20 cellular contexts compared by ENCODE assay signal in the genomic region with DNA sequence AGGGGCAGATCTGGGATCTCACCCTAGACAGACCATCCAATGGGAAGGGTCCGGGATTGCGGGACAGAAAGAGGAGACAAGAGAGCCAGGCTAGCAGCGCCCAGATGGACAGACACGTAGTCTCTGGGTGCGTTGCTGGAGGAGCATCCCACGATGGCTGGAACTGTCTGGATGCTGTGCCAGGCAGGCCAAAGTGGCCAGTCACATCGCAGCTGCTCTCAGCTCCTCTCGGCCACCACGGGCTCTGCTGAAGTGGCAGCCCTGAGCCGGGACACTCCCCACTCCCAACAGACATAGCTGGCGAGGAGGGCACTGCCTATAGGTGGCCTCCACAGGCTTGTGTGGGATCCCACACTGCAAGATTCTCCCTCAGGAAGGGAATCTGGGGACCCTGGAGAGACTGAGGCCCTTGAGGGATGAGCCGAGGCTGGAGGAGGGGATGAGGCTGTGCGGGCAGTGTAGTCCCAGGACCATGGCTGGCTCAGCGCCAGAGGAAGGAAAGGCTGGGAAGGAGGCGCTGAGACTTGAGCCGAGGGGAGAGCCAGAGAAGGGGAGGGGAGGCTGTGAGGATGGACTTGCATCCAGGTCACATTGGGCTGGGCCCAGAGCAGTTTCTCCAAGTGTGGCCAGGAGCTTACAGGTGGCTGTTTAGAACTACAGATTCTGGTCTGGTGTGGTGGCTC. TPM values are rescaled to one million over a fixed set of nuclear protein-coding genes. Genes with fewer than 3 reads are reported as not detected.
"Had no signal": no experiment of that assay in that cellular context is flagged by ENCODE, and none has a peak within 500 bp of the region (broad histone marks: within the 10 kb centered on the region; RNA-seq: fewer than 3 reads in every experiment).

No MANE protein-coding gene starts in this region.

- ATAC-seq: heart right ventricle, right lobe of liver, T-cell had no signal

- H3K36me3 ChIP-seq: heart right ventricle, right lobe of liver, transverse colon had no signal

- H3K4me3 ChIP-seq: coronary artery, heart right ventricle, right lobe of liver, transverse colon had no signal

- H3K9me3 ChIP-seq: heart right ventricle, right lobe of liver, transverse colon had no signal

- H3K27ac ChIP-seq: coronary artery, heart right ventricle, right lobe of liver, transverse colon had no signal

- DNase-seq: activated CD4-positive, alpha-beta memory T cell treated with anti-CD3 and anti-CD28 coated beads for 36 hours; activated CD4-positive, alpha-beta T cell treated with anti-CD3 and anti-CD28 coated beads for 1 hour; activated naive CD4-positive, alpha-beta T cell treated with Interleukin-2 at 50 U/mL for 16 hours; central memory CD4-positive, alpha-beta T cell; effector CD8-positive, alpha-beta T cell; heart right ventricle; naive B cell; nucleus accumbens; stimulated activated CD4-positive, alpha-beta T cell treated with anti-CD3 and anti-CD28 coated beads, Interleukin-2, amount 100 ng/mL, for 24 hours; stimulated activated naive CD4-positive, alpha-beta T cell; T-cell; T1000; transverse colon had no signal

- H3K27me3 ChIP-seq: heart right ventricle, right lobe of liver, transverse colon had no signal

RNA-seq across cellular contexts. Expression of a gene that starts 38.8 kb away (rescaled TPM):
- total RNA-seq: fibroblast of lung, frontal cortex, lower leg skin, transverse colon had no signal
- polyA plus RNA-seq: adipose tissue, fibroblast of lung, heart right ventricle, keratinocyte had no signal
